15 cellular contexts compared by ENCODE assay signal in the genomic region with DNA sequence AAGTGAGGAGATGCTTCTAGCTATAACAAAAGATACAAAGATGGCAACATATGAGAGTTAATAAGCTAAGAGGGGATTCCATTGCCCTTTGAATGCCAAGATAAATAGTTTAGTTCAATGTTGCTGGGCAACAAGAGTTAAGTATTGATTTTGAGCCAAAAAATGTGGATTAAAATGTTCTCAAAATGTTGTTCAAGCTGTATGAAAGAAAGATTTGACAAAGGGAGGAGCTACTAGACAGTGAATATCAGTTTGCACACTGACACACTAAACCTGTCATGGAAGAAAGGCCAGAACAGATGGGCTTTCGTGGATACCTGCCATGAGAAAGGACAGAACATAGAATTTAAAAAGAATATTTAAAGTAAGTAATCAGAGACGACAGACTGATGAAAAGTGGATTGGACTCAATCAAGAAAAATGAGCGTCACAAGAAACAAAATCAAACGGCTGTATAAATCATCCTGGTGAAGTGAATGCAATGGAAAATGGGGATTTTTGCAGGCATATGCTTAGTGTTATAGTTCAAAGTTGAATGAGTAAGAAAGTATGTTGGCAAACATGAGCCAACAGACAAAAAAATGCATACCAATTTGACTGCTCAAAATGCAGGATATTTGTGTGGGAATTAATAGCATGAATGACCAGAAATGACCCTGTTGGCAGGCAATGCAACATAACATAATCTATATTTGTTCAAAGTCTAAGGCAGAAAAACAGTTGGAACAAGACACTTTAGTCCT. TPM values are rescaled to one million over a fixed set of nuclear protein-coding genes. Genes with fewer than 3 reads are reported as not detected.
DNase-seq lines count a peak whose midpoint lies in the region; ATAC-seq, FAIRE-seq and TF ChIP-seq lines count a peak whose summit lies in the region.
"Had no signal": no experiment of that assay in that cellular context is flagged by ENCODE, and none has a peak within 500 bp of the region (broad histone marks: within the 10 kb centered on the region; RNA-seq: fewer than 3 reads in every experiment).

No MANE protein-coding gene starts in this region.

- TF ChIP-seq EP300 in SK-N-SH (IDR thresholded peaks at IDR 0.05; ENCODE audit: borderline replicate concordance in 1 of 2, low read depth in 1 of 2, low read length in 1 of 2), result peak; percentile 51 to 89; a peak in 3 of 4 replicates

- H3K27ac Mint-ChIP-seq in activated naive CD4-positive, alpha-beta T cell treated with anti-CD3 and anti-CD28 coated beads, Interleukin-2, amount 50 U/mL, for 72 hours, result no peak overlapping the region
- H3K27ac Mint-ChIP-seq: activated T-helper 2 cell treated with anti-CD3 and anti-CD28 coated beads, Interferon-gamma antibody, Interleukin-2, Interleukin-4, amounts not matched to agents 10 μg/mL and 5 μg/mL and 100 μg/mL, durations not matched to agents 14 hours and 24 hours and 36 hours had no signal

- TF ChIP-seq POLR2A in IMR-90 (IDR thresholded peaks at IDR 0.05; ENCODE audit: low read depth, low read length), result no peak
- no peak for TF ChIP-seq POLR2A in GM12891 (IDR thresholded peaks at IDR 0.05; ENCODE audit: low read depth, low read length)

- H3K18ac ChIP-seq in IMR-90 (ENCODE audit: low read depth, low read length), result no peak overlapping the region

- H3F3A ChIP-seq in SK-N-SH (replicated peaks; ENCODE audit: insufficient read depth), result peaks cover 37% of the 10 kb centered on the region

- H3K9me2 ChIP-seq in SK-N-SH, result no peaks in the 10 kb centered on the region

- in situ Hi-C loops in IMR-90 (cut with MboI; ENCODE audit: low sequenced_read_pairs), result loop anchor here (10.0 to 25.0 kb wide), 4 partner anchors 238 to 1162 kb away; no protein-coding TSS in a partner anchor

- H3K4me3 ChIP-seq in IMR-90 (ENCODE audit: insufficient read depth, low read depth, low read length), result no peak overlapping the region
- no peak overlapping the region for H3K4me3 ChIP-seq in SK-N-SH (ENCODE audit: low read depth in 2 of 2, low read length in 1 of 2)
- peak overlapping the region; percentile 28 for H3K4me3 ChIP-seq in fibroblast of villous mesenchyme (ENCODE audit: low read depth, low read length)
- no peak overlapping the region for H3K4me3 ChIP-seq in skeletal muscle satellite cell (ENCODE audit: low read length)
- H3K4me3 ChIP-seq: ovary, suprapubic skin had no signal

- H3K14ac ChIP-seq in IMR-90 (replicated peaks; ENCODE audit: low read depth, low read length), result no peak overlapping the region

- no peak overlapping the region for H3K23ac ChIP-seq in IMR-90 (ENCODE audit: low read depth, low read length)

- H4K20me1 ChIP-seq in IMR-90 (ENCODE audit: insufficient read depth, low read length), result peaks cover 27% of the 10 kb centered on the region; the same call in 1 of the 2 replicates
- H4K20me1 ChIP-seq in SK-N-SH (ENCODE audit: insufficient read depth), result peaks cover 8% of the 10 kb centered on the region; the same call in 1 of the 2 replicates

- 47% methylated on average over 3 of the region's 4 CpGs; no CpG with 5 or more reads in 1 of the 2 experiments for WGBS in IMR-90 (ENCODE audit: extremely low coverage in 2 of 2, insufficient read length in 1 of 2), 2 experiments
- whole genome bisulfite sequencing in SK-N-SH (ENCODE audit: low lambda C conversion rate), result 17% methylated on average over 4 of the region's 4 CpGs

- TF ChIP-seq RAD21 in IMR-90 (IDR thresholded peaks at IDR 0.05; ENCODE audit: low read length), result no peak
- TF ChIP-seq RAD21 in SK-N-SH (IDR thresholded peaks at IDR 0.05; ENCODE audit: low read length), result no peak

- CTCF ChIA-PET in IMR-90 (lab: Yijun Ruan, JAX), result interaction anchor here (1.5 kb wide), 1 partner anchor 400 kb away, joined by 4 read pairs; no protein-coding TSS in a partner anchor
- CTCF ChIA-PET in SK-N-SH (lab: Yijun Ruan, JAX), result interaction anchor here (1.0 kb wide), 1 partner anchor 133 kb away, joined by 3 read pairs; no protein-coding TSS in a partner anchor

- H3K4me1 ChIP-seq in IMR-90 (ENCODE audit: control insufficient read depth, insufficient read depth, low read length) (peaks cover 3% of the 10 kb centered on the region; the same call in 1 of the 2 replicates), SK-N-SH (ENCODE audit: control insufficient read depth in 1 of 2, insufficient read depth in 2 of 2, low read depth in 1 of 2, low read length in 1 of 2) (peaks cover 14 to 15% of the 10 kb centered on the region in 2 experiments; a peak in 3 of 4 replicates), skeletal muscle satellite cell (ENCODE audit: control insufficient read depth, insufficient read depth, low read length) (peaks cover 24% of the 10 kb centered on the region)

- BruUV-seq in IMR-90 (replicated peaks; lab: Mats Ljungman, UMichigan), result no TSS peak

- H3K27me3 ChIP-seq in IMR-90 (ENCODE audit: control insufficient read depth, insufficient read depth, low read length), result no peaks in the 10 kb centered on the region
- H3K27me3 ChIP-seq in SK-N-SH (ENCODE audit: insufficient read depth), result no peaks in the 10 kb centered on the region
- H3K27me3 ChIP-seq in skeletal muscle satellite cell (ENCODE audit: control insufficient read depth, insufficient read depth, low read length), result no peaks in the 10 kb centered on the region
- H3K27me3 ChIP-seq: dorsolateral prefrontal cortex, ovary, suprapubic skin had no signal

- no peak overlapping the region for H4K5ac ChIP-seq in IMR-90 (ENCODE audit: low read depth, low read length)

- H3K9me3 ChIP-seq in IMR-90 (ENCODE audit: control insufficient read depth, insufficient read depth, low read length) (no peaks in the 10 kb centered on the region), SK-N-SH (no peaks in the 10 kb centered on the region), skeletal muscle satellite cell (replicated peaks; ENCODE audit: low read length) (no peaks in the 10 kb centered on the region)
- H3K9me3 ChIP-seq: ovary, suprapubic skin had no signal

- no peak overlapping the region for H2BK5ac ChIP-seq in IMR-90 (ENCODE audit: low read depth, low read length, poor library complexity, severe bottlenecking)

- H3K56ac ChIP-seq in IMR-90 (ENCODE audit: extremely low read depth, insufficient read depth, low read length), result no peak overlapping the region

- no peak overlapping the region for H4K91ac ChIP-seq in IMR-90 (ENCODE audit: insufficient read depth, low read depth, low read length)

- H3K36me3 ChIP-seq in IMR-90 (ENCODE audit: control insufficient read depth, insufficient read depth, low read length), result peaks cover 69% of the 10 kb centered on the region
- peaks cover 88 to 96% of the 10 kb centered on the region in 2 experiments for H3K36me3 ChIP-seq in SK-N-SH (replicated peaks in 1 of 2; ENCODE audit: control insufficient read depth in 1 of 2, insufficient read depth in 2 of 2, low read length in 1 of 2)
- peaks cover 67% of the 10 kb centered on the region for H3K36me3 ChIP-seq in skeletal muscle satellite cell (ENCODE audit: insufficient read depth, low read length)
- H3K36me3 ChIP-seq: ovary had no signal

- H2AFZ ChIP-seq in IMR-90 (replicated peaks; ENCODE audit: low read length, poor library complexity), result no peak overlapping the region
- no peak overlapping the region for H2AFZ ChIP-seq in SK-N-SH (ENCODE audit: low read depth)

- H2AK9ac ChIP-seq in IMR-90 (replicated peaks; ENCODE audit: low read depth, low read length, poor library complexity), result no peak overlapping the region

- no peak overlapping the region for H2BK15ac ChIP-seq in IMR-90 (ENCODE audit: low read depth, low read length)

- H3K27ac ChIP-seq in IMR-90 (ENCODE audit: insufficient read depth, low read length) (peak overlapping the region; percentile 3; the same call in 1 of the 2 replicates), SK-N-SH (ENCODE audit: low read depth in 2 of 2, low read length in 1 of 2) (peak overlapping the region; percentile 76 to 78)
- H3K27ac ChIP-seq: C4-2B, dorsolateral prefrontal cortex, ovary, suprapubic skin had no signal

- no peak for FAIRE-seq in GM12891 (lab: Jason Lieb, UNC)
- FAIRE-seq: islet of Langerhans had no signal

- H4K8ac ChIP-seq in IMR-90 (ENCODE audit: low read depth in 2 of 2, low read length in 2 of 2), result no peak overlapping the region

- POLR2A ChIA-PET in IMR-90 (lab: Charles Lee; ENCODE audit: unreplicated experiment) (interaction anchor here (0.5 to 1.6 kb wide), 2 partner anchors 337 to 401 kb away, joined by 3 to 6 read pairs; no protein-coding TSS in a partner anchor), SK-N-SH (lab: Yijun Ruan, JAX) (no interaction called here)

- no peak overlapping the region for H2BK120ac ChIP-seq in IMR-90 (ENCODE audit: low read depth, low read length)

- peaks cover 72% of the 10 kb centered on the region for H3K79me2 ChIP-seq in SK-N-SH (ENCODE audit: insufficient read depth)

- H3K79me1 ChIP-seq in IMR-90 (ENCODE audit: low read depth in 1 of 2, low read length in 2 of 2), result peaks cover 23 to 31% of the 10 kb centered on the region in 2 experiments

- ATAC-seq in IMR-90 (ENCODE audit: low read depth), result peak; percentile 15; the same call in 1 of the 2 replicates
- ATAC-seq in activated naive CD4-positive, alpha-beta T cell treated with anti-CD3 and anti-CD28 coated beads, Interleukin-2, amount 50 U/mL, for 72 hours, result no peak

- H3K4me2 ChIP-seq in IMR-90 (ENCODE audit: low read depth, low read length) (peak overlapping the region; percentile 24), SK-N-SH (peak overlapping the region; percentile 49; the same call in 1 of the 2 replicates), skeletal muscle satellite cell (ENCODE audit: low read length) (peak overlapping the region; percentile 58)

- intact Hi-C loops in IMR-90 (cut with micrococcal nuclease), result loop anchor here (5.0 kb wide), 1 partner anchor 658 kb away; no protein-coding TSS in a partner anchor

- DNase-seq in IMR-90 (peak; percentile 37), SK-N-SH (no peak), fibroblast of villous mesenchyme (ENCODE audit: low read depth) (no peak), GM12891 (ENCODE audit: insufficient read length, low spot score) (no peak)
- DNase-seq in activated naive CD4-positive, alpha-beta T cell treated with anti-CD3 and anti-CD28 coated beads, Interleukin-2, amount 50 U/mL, for 72 hours (ENCODE audit: low spot score in 2 of 2), result no peak
- DNase-seq in activated CD4-positive, alpha-beta T cell treated with anti-CD3 and anti-CD28 coated beads, Interleukin-2, amount 50 U/mL, for 48 hours, result no peak
- DNase-seq: aorta, dorsolateral prefrontal cortex, NCI-H2081 treated with DMSO at 0.1 percent for 48 hours, ovary had no signal

- H2BK20ac ChIP-seq in IMR-90 (ENCODE audit: low read depth, low read length), result no peak overlapping the region

- no peaks in the 10 kb centered on the region for H3K36me3 Mint-ChIP-seq in activated naive CD4-positive, alpha-beta T cell treated with anti-CD3 and anti-CD28 coated beads, Interleukin-2, amount 50 U/mL, for 72 hours

- H3K9me1 ChIP-seq in IMR-90 (ENCODE audit: insufficient read depth, low read length), result peaks cover 10% of the 10 kb centered on the region; the same call in 1 of the 2 replicates

- no peak overlapping the region for H3K4ac ChIP-seq in IMR-90 (ENCODE audit: low read depth, low read length)

- H2AK5ac ChIP-seq in IMR-90 (ENCODE audit: low read depth, low read length), result no peak overlapping the region

- no peak overlapping the region for H3K9ac ChIP-seq in IMR-90 (ENCODE audit: low read depth, low read length)
- peak overlapping the region; percentile 6; the same call in 1 of the 2 replicates for H3K9ac ChIP-seq in SK-N-SH
- H3K9ac ChIP-seq in skeletal muscle satellite cell (ENCODE audit: low read depth, low read length), result peak overlapping the region; percentile 14

- no peaks in the 10 kb centered on the region for H3K9me3 Mint-ChIP-seq in activated naive CD4-positive, alpha-beta T cell treated with anti-CD3 and anti-CD28 coated beads, Interleukin-2, amount 50 U/mL, for 72 hours
- H3K9me3 Mint-ChIP-seq: activated T-helper 2 cell treated with anti-CD3 and anti-CD28 coated beads, Interferon-gamma antibody, Interleukin-2, Interleukin-4, amounts not matched to agents 10 μg/mL and 5 μg/mL and 100 μg/mL, durations not matched to agents 14 hours and 24 hours and 36 hours had no signal

- TF ChIP-seq CTCF in IMR-90 (conservative IDR thresholded peaks at IDR 0.05; ENCODE audit: low read depth, low read length) (no peak), SK-N-SH (IDR thresholded peaks at IDR 0.05) (no peak), fibroblast of villous mesenchyme (IDR thresholded peaks at IDR 0.05; ENCODE audit: insufficient read depth, low read depth, low read length) (no peak)

- dilution Hi-C loops in IMR-90 (cut with HindIII; ENCODE audit: low sequenced_read_pairs, unreplicated experiment), result no loop called here

RNA-seq across cellular contexts. Expression of a gene that starts 7.5 kb away (rescaled TPM):
- total RNA-seq in IMR-90 (2012; rRNA removed), result 108 and 119 TPM in 2 replicates
- polyA plus RNA-seq in IMR-90 (2012; rRNA removed), result 39.6 and 41.3 TPM in 2 replicates
- 26.6 and 28.8 TPM in 2 replicates for polyA plus RNA-seq in IMR-90 (2012; cell fraction: cytosol; rRNA removed)
- polyA plus RNA-seq in IMR-90 (2012; cell fraction: nucleus; rRNA removed; ENCODE audit: low replicate concordance), result 30.4 and 37.3 TPM in 2 replicates
- polyA plus RNA-seq in SK-N-SH (2012; rRNA removed), result 25.0 and 37.5 TPM in 2 replicates
- polyA plus RNA-seq in SK-N-SH (2012; cell fraction: cytosol; rRNA removed), result 26.5 and 30.9 TPM in 2 replicates
- 29.4 and 37.0 TPM in 2 replicates for polyA plus RNA-seq in SK-N-SH (2012; cell fraction: nucleus; rRNA removed)
- 181 and 278 TPM in 2 replicates for total RNA-seq in fibroblast of villous mesenchyme
- total RNA-seq in skeletal muscle satellite cell (2012; rRNA removed), result 51.0 and 53.3 TPM in 2 replicates
- total RNA-seq in activated naive CD4-positive, alpha-beta T cell treated with anti-CD3 and anti-CD28 coated beads, Interleukin-2, amount 50 U/mL, for 72 hours, result under 1 TPM in 1 of 2 donors, not detected in 1; 0.06 TPM
- polyA plus RNA-seq in GM12891 (2012; ENCODE audit: low read depth, missing spikeins), result 0.40 TPM
- total RNA-seq: activated T-helper 2 cell treated with anti-CD3 and anti-CD28 coated beads, Interferon-gamma antibody, Interleukin-2, Interleukin-4, amounts not matched to agents 10 μg/mL and 5 μg/mL and 100 μg/mL, durations not matched to agents 14 hours and 24 hours and 36 hours had no signal

Comparison
In these comparisons a context has a peak if more than half of its experiments do, and no peak if none do; other contexts are left out.
1. RNA of a gene that starts 7.5 kb away (total RNA-seq): 181 to 278 TPM in fibroblast of villous mesenchyme and 108 to 119 TPM in IMR-90; 0.06 TPM in activated naive CD4-positive, alpha-beta T cell treated with anti-CD3 and anti-CD28 coated beads, Interleukin-2, amount 50 U/mL, for 72 hours; every median in the first group is over 100 times any median in the second.
2. Peak in every context shown above with its lines, with median percentiles within 50 percentile points of each other: H3K4me2 ChIP-seq.